ENCODE assay signal across 8 cellular contexts in genomic region chr12:6375269-6376078, GRCh38. TPM values are rescaled to one million over a fixed set of nuclear protein-coding genes. Genes with fewer than 3 reads are reported as not detected.
DNase-seq lines count a peak whose midpoint lies in the region; ATAC-seq and TF ChIP-seq lines count a peak whose summit lies in the region.

Gene SCNN1A, minus strand, starts transcription at chr12:6375563. Its CDS starts 780 bp downstream, at chr12:6374783.

- H4K91ac ChIP-seq in IMR-90 (ENCODE audit: insufficient read depth, low read depth, low read length) = peak within 1 kb of the TSS; percentile 92

- no TSS peak for BruUV-seq in IMR-90 (replicated peaks; lab: Mats Ljungman, UMichigan)

- TF ChIP-seq POLR2A in IMR-90 (IDR thresholded peaks at IDR 0.05; ENCODE audit: low read depth, low read length) = no peak

- H3K4me3 Mint-ChIP-seq in stimulated activated memory B cell treated with anti-CD40 and anti-IgM and Interleukin-4, amounts not matched to agents 10 μg/mL and 1 μg/mL and 100 μg/mL, for 72 hours = no peak within 1 kb of the TSS

- peak within 1 kb of the TSS; percentile 80 for H2AK5ac ChIP-seq in IMR-90 (ENCODE audit: low read depth, low read length)

- no peaks in the 10 kb centered on the region for H3K36me3 Mint-ChIP-seq in stimulated activated memory B cell treated with anti-CD40 and anti-IgM and Interleukin-4, amounts not matched to agents 10 μg/mL and 1 μg/mL and 100 μg/mL, for 72 hours

- H3K18ac ChIP-seq in IMR-90 (ENCODE audit: low read depth, low read length) = peak within 1 kb of the TSS; percentile 72

- H3K23ac ChIP-seq in IMR-90 (ENCODE audit: low read depth, low read length) = peak within 1 kb of the TSS; percentile 74; the same call in 1 of the 2 replicates

- peak within 1 kb of the TSS; percentile 25 for H3K9ac ChIP-seq in IMR-90 (ENCODE audit: low read depth, low read length)
- H3K9ac ChIP-seq in iPS-18a (ENCODE audit: low read length) = peak within 1 kb of the TSS; percentile 65
- H3K9ac ChIP-seq in smooth muscle cell (ENCODE audit: low read depth) = no peak within 1 kb of the TSS

- H3K36me3 ChIP-seq in IMR-90 (ENCODE audit: control insufficient read depth, insufficient read depth, low read length) (no peaks in the 10 kb centered on the region), iPS-18a (ENCODE audit: control insufficient read depth, low read depth, low read length) (no peaks in the 10 kb centered on the region), smooth muscle cell (ENCODE audit: low read depth) (no peaks in the 10 kb centered on the region)

- CTCF ChIA-PET in IMR-90 (lab: Yijun Ruan, JAX) = interaction anchor here (0.6 to 1.8 kb wide), 2 partner anchors 40 to 281 kb away, joined by 3 to 5 read pairs; no protein-coding TSS in a partner anchor
- CTCF ChIA-PET in RWPE1 (lab: Yijun Ruan, JAX) = interaction anchor here (1.0 to 1.2 kb wide), 2 partner anchors 12 to 90 kb away, joined by 6 to 7 read pairs; no protein-coding TSS in a partner anchor

- H2AFZ ChIP-seq in IMR-90 (replicated peaks; ENCODE audit: low read length, poor library complexity) = peak within 1 kb of the TSS; percentile 69
- H2AFZ ChIP-seq in smooth muscle cell (ENCODE audit: low read depth) = peak within 1 kb of the TSS; percentile 6

- peak within 1 kb of the TSS; percentile 22 for H2BK5ac ChIP-seq in IMR-90 (ENCODE audit: low read depth, low read length, poor library complexity, severe bottlenecking)

- no peak within 1 kb of the TSS for H3K27ac Mint-ChIP-seq in stimulated activated memory B cell treated with anti-CD40 and anti-IgM and Interleukin-4, amounts not matched to agents 10 μg/mL and 1 μg/mL and 100 μg/mL, for 72 hours

- peak within 1 kb of the TSS; percentile 93 for H3K4ac ChIP-seq in IMR-90 (ENCODE audit: low read depth, low read length)

- H4K8ac ChIP-seq in IMR-90 (ENCODE audit: low read depth in 2 of 2, low read length in 2 of 2) = peak within 1 kb of the TSS; percentile 77 to 97

- peak within 1 kb of the TSS; percentile 26 for H2AK9ac ChIP-seq in IMR-90 (replicated peaks; ENCODE audit: low read depth, low read length, poor library complexity)

- no peak for ATAC-seq in IMR-90 (ENCODE audit: low read depth)
- no peak for ATAC-seq in stimulated activated memory B cell treated with anti-CD40 and anti-IgM and Interleukin-4, amounts not matched to agents 10 μg/mL and 1 μg/mL and 100 μg/mL, for 72 hours

- peaks cover 32% of the 10 kb centered on the region for H3K4me1 ChIP-seq in IMR-90 (ENCODE audit: control insufficient read depth, insufficient read depth, low read length)
- peaks cover 40% of the 10 kb centered on the region for H3K4me1 ChIP-seq in iPS-18a (ENCODE audit: control insufficient read depth, low read depth, low read length)
- H3K4me1 ChIP-seq in smooth muscle cell (ENCODE audit: low read depth) = peaks cover 51% of the 10 kb centered on the region

- POLR2A ChIA-PET in IMR-90 (lab: Charles Lee; ENCODE audit: unreplicated experiment) (interaction anchor here (0.6 kb wide), 1 partner anchor 12 kb away, joined by 4 read pairs; no protein-coding TSS in a partner anchor), RWPE1 (lab: Yijun Ruan, JAX; ENCODE audit: low non-redundant PET) (interaction anchor here (0.6 to 1.9 kb wide), 4 partner anchors 8 to 231 kb away, joined by 3 to 8 read pairs (median 3); partner anchors contain the start of gene LTBR)

- WGBS in IMR-90 (ENCODE audit: extremely low coverage in 2 of 2, insufficient read length in 1 of 2), 2 experiments = 81% methylated on average over 7 of the region's 15 CpGs; no CpG with 5 or more reads in 1 of the 2 experiments
- 49% methylated on average over 15 of the region's 15 CpGs for WGBS in smooth muscle cell (ENCODE audit: low lambda C conversion rate)

- peaks cover 9% of the 10 kb centered on the region for H3F3A ChIP-seq in smooth muscle cell (ENCODE audit: low read depth)

- peak within 1 kb of the TSS; percentile 62 for H3K14ac ChIP-seq in IMR-90 (replicated peaks; ENCODE audit: low read depth, low read length)

- H3K9me3 Mint-ChIP-seq in stimulated activated memory B cell treated with anti-CD40 and anti-IgM and Interleukin-4, amounts not matched to agents 10 μg/mL and 1 μg/mL and 100 μg/mL, for 72 hours = no peaks in the 10 kb centered on the region

- no peak within 1 kb of the TSS for H3K4me2 ChIP-seq in IMR-90 (ENCODE audit: low read depth, low read length)
- H3K4me2 ChIP-seq in smooth muscle cell = peak within 1 kb of the TSS; percentile 13

- H3K79me1 ChIP-seq in IMR-90 (ENCODE audit: low read depth in 1 of 2, low read length in 2 of 2) = no peaks in the 10 kb centered on the region; a peak in 1 of 4 replicates

- intact Hi-C loops in IMR-90 (cut with micrococcal nuclease) = no loop called here

- H2BK15ac ChIP-seq in IMR-90 (ENCODE audit: low read depth, low read length) = peak within 1 kb of the TSS; percentile 90; the same call in 1 of the 3 replicates

- dilution Hi-C loops in IMR-90 (cut with HindIII; ENCODE audit: low sequenced_read_pairs, unreplicated experiment) = no loop called here

- H3K27ac ChIP-seq in IMR-90 (ENCODE audit: insufficient read depth, low read length) (peak within 1 kb of the TSS; percentile 61), RWPE1 (peak within 1 kb of the TSS; percentile 99), iPS-18a (ENCODE audit: low read length) (peak within 1 kb of the TSS; percentile 85), smooth muscle cell (ENCODE audit: low read depth) (no peak within 1 kb of the TSS)

- peak within 1 kb of the TSS; percentile 89 for H4K5ac ChIP-seq in IMR-90 (ENCODE audit: low read depth, low read length)

- H2BK20ac ChIP-seq in IMR-90 (ENCODE audit: low read depth, low read length) = peak within 1 kb of the TSS; percentile 58

- TF ChIP-seq RAD21 in IMR-90 (IDR thresholded peaks at IDR 0.05; ENCODE audit: low read length) = no peak

- H3K9me1 ChIP-seq in IMR-90 (ENCODE audit: insufficient read depth, low read length) = peaks cover 18% of the 10 kb centered on the region

- TF ChIP-seq CTCF in IMR-90 (conservative IDR thresholded peaks at IDR 0.05; ENCODE audit: low read depth, low read length) (no peak), RWPE1 (conservative IDR thresholded peaks at IDR 0.05; ENCODE audit: low read depth) (no peak), smooth muscle cell (IDR thresholded peaks at IDR 0.05; ENCODE audit: borderline replicate concordance, insufficient read depth, poor library complexity, severe bottlenecking) (no peak)

- H4K20me1 ChIP-seq in IMR-90 (ENCODE audit: insufficient read depth, low read length) (no peaks in the 10 kb centered on the region), smooth muscle cell (ENCODE audit: low read depth) (no peaks in the 10 kb centered on the region)

- H3K27me3 ChIP-seq in IMR-90 (ENCODE audit: control insufficient read depth, insufficient read depth, low read length) = no peaks in the 10 kb centered on the region
- H3K27me3 ChIP-seq in iPS-18a (ENCODE audit: control insufficient read depth, insufficient read depth, low read length) = no peaks in the 10 kb centered on the region
- no peaks in the 10 kb centered on the region for H3K27me3 ChIP-seq in smooth muscle cell (ENCODE audit: low read depth)

- DNase-seq in IMR-90 (no peak), RWPE1 (ENCODE audit: low spot score) (peak; percentile 80), smooth muscle cell (lab: John Stamatoyannopoulos, UW; ENCODE audit: unreplicated experiment) (no peak), CD1c-positive myeloid dendritic cell (ENCODE audit: extremely low spot score) (no peak), MV-4-11 (lab: John Stamatoyannopoulos, UW) (no peak)
- no peak for DNase-seq in activated CD4-positive, alpha-beta T cell treated with anti-CD3 and anti-CD28 coated beads for 48 hours

- no peaks in the 10 kb centered on the region for H3K9me3 ChIP-seq in IMR-90 (ENCODE audit: control insufficient read depth, insufficient read depth, low read length)
- H3K9me3 ChIP-seq in iPS-18a (ENCODE audit: control insufficient read depth, low read depth, low read length) = no peaks in the 10 kb centered on the region
- H3K9me3 ChIP-seq in smooth muscle cell (replicated peaks; ENCODE audit: low read depth) = no peaks in the 10 kb centered on the region

- peaks cover 6% of the 10 kb centered on the region for H3K4me1 Mint-ChIP-seq in stimulated activated memory B cell treated with anti-CD40 and anti-IgM and Interleukin-4, amounts not matched to agents 10 μg/mL and 1 μg/mL and 100 μg/mL, for 72 hours

- H3K4me3 ChIP-seq in IMR-90 (ENCODE audit: insufficient read depth, low read depth, low read length) = no peak within 1 kb of the TSS
- peak within 1 kb of the TSS; percentile 66 for H3K4me3 ChIP-seq in iPS-18a (ENCODE audit: low read length)
- no peak within 1 kb of the TSS for H3K4me3 ChIP-seq in smooth muscle cell

- peak within 1 kb of the TSS; percentile 97 for H2BK120ac ChIP-seq in IMR-90 (ENCODE audit: low read depth, low read length)

- H3K56ac ChIP-seq in IMR-90 (ENCODE audit: extremely low read depth, insufficient read depth, low read length) = peak within 1 kb of the TSS; percentile 31; the same call in 1 of the 2 replicates

- in situ Hi-C loops in IMR-90 (cut with MboI; ENCODE audit: low sequenced_read_pairs) = no loop called here

- peaks cover 73% of the 10 kb centered on the region for H3K27me3 Mint-ChIP-seq in stimulated activated memory B cell treated with anti-CD40 and anti-IgM and Interleukin-4, amounts not matched to agents 10 μg/mL and 1 μg/mL and 100 μg/mL, for 72 hours

- H3K79me2 ChIP-seq in smooth muscle cell (ENCODE audit: low read depth) = no peaks in the 10 kb centered on the region

TF ChIP-seq in IMR-90, 13 proteins besides CTCF, POLR2A, EP300 and RAD21 (continues in another document):
- no peak for TF ChIP-seq MXI1 (IDR thresholded peaks at IDR 0.05; ENCODE audit: borderline replicate concordance, low read depth, low read length)
- no peak for TF ChIP-seq RCOR1 (IDR thresholded peaks at IDR 0.05; ENCODE audit: insufficient replicate concordance, low read length)
- TF ChIP-seq MAZ (IDR thresholded peaks at IDR 0.05; ENCODE audit: borderline replicate concordance, low read depth, low read length) = no peak
- no peak for TF ChIP-seq SMC3 (IDR thresholded peaks at IDR 0.05; ENCODE audit: low read depth, low read length)
- TF ChIP-seq NFE2L2 (IDR thresholded peaks at IDR 0.05; ENCODE audit: low read depth, low read length) = no peak
- no peak for TF ChIP-seq FOS (IDR thresholded peaks at IDR 0.05; ENCODE audit: low read depth, low read length)
- TF ChIP-seq RFX5 (IDR thresholded peaks at IDR 0.05; ENCODE audit: low read depth, low read length) = no peak
- no peak for TF ChIP-seq CEBPB (IDR thresholded peaks at IDR 0.05; ENCODE audit: low read depth, low read length)
- no peak for TF ChIP-seq MAFK (IDR thresholded peaks at IDR 0.05; ENCODE audit: low read depth, low read length)

RNA-seq across cellular contexts. Expression of gene SCNN1A, which starts in this region (rescaled TPM):
- not detected in 2 replicates for total RNA-seq in IMR-90 (2012; rRNA removed)
- 0.24 and 0.41 TPM in 2 replicates for polyA plus RNA-seq in IMR-90 (2012; rRNA removed)
- 0.13 and 0.16 TPM in 2 replicates for polyA plus RNA-seq in IMR-90 (2012; cell fraction: cytosol; rRNA removed)
- polyA plus RNA-seq in IMR-90 (2012; cell fraction: nucleus; rRNA removed; ENCODE audit: low replicate concordance) = 0.32 and 1.2 TPM in 2 replicates
- 1.3 and 1.5 TPM in 2 replicates for total RNA-seq in smooth muscle cell
- 0.57 and 1.0 TPM in 2 replicates for polyA plus RNA-seq in smooth muscle cell
